ENCODE assay signal across 18 cellular contexts in genomic region chr2:63837036-63837594, GRCh38. TPM values are rescaled to one million over a fixed set of nuclear protein-coding genes. Genes with fewer than 3 reads are reported as not detected.
A peak's percentile ranks its signal among the peaks of the same experiment; 100 is the strongest.
DNase-seq lines count a peak whose midpoint lies in the region; ATAC-seq and TF ChIP-seq lines count a peak whose summit lies in the region.
"Had no signal": no experiment of that assay in that cellular context is flagged by ENCODE, and none has a peak within 500 bp of the region (broad histone marks: within the 10 kb centered on the region; RNA-seq: fewer than 3 reads in every experiment).

No MANE protein-coding gene starts in this region.

- H3K4me3 Mint-ChIP-seq in neural crest cell = peak overlapping the region; percentile 5

- peak overlapping the region; percentile 15 for H3K4me2 ChIP-seq in Loucy (ENCODE audit: low read depth, low read length, poor library complexity, severe bottlenecking)
- H3K4me2 ChIP-seq: PC-9 had no signal

- TF ChIP-seq CTCF in Loucy (conservative IDR thresholded peaks at IDR 0.05; ENCODE audit: low read length) (no peak), neural crest cell (conservative IDR thresholded peaks at IDR 0.05) (no peak)

- H3K27ac Mint-ChIP-seq in neural crest cell (ENCODE audit: unreplicated experiment) = no peak overlapping the region
- no peak overlapping the region for H3K27ac Mint-ChIP-seq in activated naive CD4-positive, alpha-beta T cell treated with anti-CD3 and anti-CD28 coated beads, Interleukin-2, amount 50 U/mL, for 72 hours
- H3K27ac Mint-ChIP-seq: CD4-positive, CD25-positive, alpha-beta regulatory T cell had no signal

- no peaks in the 10 kb centered on the region for H3K27me3 Mint-ChIP-seq in neural crest cell (ENCODE audit: low read depth)

- H3K36me3 ChIP-seq in Loucy (ENCODE audit: insufficient read depth, low read length) = no peaks in the 10 kb centered on the region
- H3K36me3 ChIP-seq: BE2C had no signal

- in situ Hi-C loops in SK-MEL-5 (cut with HindIII; ENCODE audit: low pct_unique_long_range_greater_than_20kb, low sequenced_read_pairs) = no loop called here

- H3F3A ChIP-seq in Loucy (ENCODE audit: low read depth) = no peaks in the 10 kb centered on the region

- H2AFZ ChIP-seq in Loucy (ENCODE audit: low read length) = peak overlapping the region; percentile 61
- H2AFZ ChIP-seq: PC-9 had no signal

- ATAC-seq in activated naive CD4-positive, alpha-beta T cell treated with anti-CD3 and anti-CD28 coated beads, Interleukin-2, amount 50 U/mL, for 72 hours = no peak
- ATAC-seq in activated CD4-positive, CD25-positive, alpha-beta regulatory T cell treated with anti-CD3 and anti-CD28 coated beads, Interleukin-2, amount 50 U/mL, for 24 hours = no peak

- no peaks in the 10 kb centered on the region for H3K9me3 Mint-ChIP-seq in neural crest cell
- no peaks in the 10 kb centered on the region for H3K9me3 Mint-ChIP-seq in activated naive CD4-positive, alpha-beta T cell treated with anti-CD3 and anti-CD28 coated beads, Interleukin-2, amount 50 U/mL, for 72 hours

- H3K36me3 Mint-ChIP-seq in neural crest cell (ENCODE audit: low read depth) = no peaks in the 10 kb centered on the region
- peaks cover 6 to 11% of the 10 kb centered on the region in 2 donors for H3K36me3 Mint-ChIP-seq in activated naive CD4-positive, alpha-beta T cell treated with anti-CD3 and anti-CD28 coated beads, Interleukin-2, amount 50 U/mL, for 72 hours
- H3K36me3 Mint-ChIP-seq: CD4-positive, CD25-positive, alpha-beta regulatory T cell had no signal

- peak; percentile 13 to 17 for DNase-seq in AML-193 (lab: John Stamatoyannopoulos, UW)
- peak; percentile 82 for DNase-seq in SK-MEL-5 (ENCODE audit: low read depth, low spot score)
- DNase-seq in neural crest cell (ENCODE audit: low read depth, low spot score) = no peak
- DNase-seq in iPS-NIHi11 (ENCODE audit: low spot score) = no peak
- DNase-seq in activated naive CD4-positive, alpha-beta T cell treated with anti-CD3 and anti-CD28 coated beads, Interleukin-2, amount 50 U/mL, for 72 hours (ENCODE audit: low spot score in 2 of 2) = no peak
- DNase-seq in activated T-cell treated with anti-CD3 and anti-CD28 coated beads for 4 hours = no peak
- DNase-seq: BE2C; CD4-positive, CD25-positive, alpha-beta regulatory T cell; EL; Kasumi-1; NCI-H1092 treated with DMSO at 0.1 percent for 48 hours; NCI-H1694; NCI-H2081 treated with DMSO at 0.1 percent for 48 hours; NCI-H510A treated with DMSO at 0.1 percent for 48 hours; NCI-H82 had no signal

- H3K9me2 ChIP-seq in Loucy (replicated peaks; ENCODE audit: low read depth, low read length) = no peaks in the 10 kb centered on the region

- peaks cover 34% of the 10 kb centered on the region for H3K4me1 ChIP-seq in Loucy (ENCODE audit: insufficient read depth, low read length, poor library complexity, severe bottlenecking)

- H3K79me2 ChIP-seq in Loucy (ENCODE audit: insufficient read depth, low read length) = peaks cover 8% of the 10 kb centered on the region

- H3K4me1 Mint-ChIP-seq in neural crest cell = peaks cover 23% of the 10 kb centered on the region

- no peaks in the 10 kb centered on the region for H3K27me3 ChIP-seq in Loucy (ENCODE audit: insufficient read depth, low read length, poor library complexity, severe bottlenecking)
- H3K27me3 ChIP-seq: BE2C had no signal

- peaks cover 4% of the 10 kb centered on the region for H4K20me1 ChIP-seq in Loucy (ENCODE audit: insufficient read depth, low read length, poor library complexity, severe bottlenecking)

- H3K4me3 ChIP-seq in Loucy (ENCODE audit: low read length, poor library complexity, severe bottlenecking) = no peak overlapping the region
- H3K4me3 ChIP-seq: PC-9 had no signal

- H3K9me3 ChIP-seq in Loucy (ENCODE audit: insufficient read depth, low read depth, low read length) = no peaks in the 10 kb centered on the region
- H3K9me3 ChIP-seq: BE2C had no signal

- H3K9ac ChIP-seq in Loucy (ENCODE audit: low read depth, low read length, poor library complexity, severe bottlenecking) = no peak overlapping the region

RNA-seq across cellular contexts. Expression of gene UGP2, which starts 4.6 kb away (rescaled TPM):
- total RNA-seq in SK-MEL-5 (2014; rRNA removed; shearing (Covaris generic)) = 86.1 and 91.6 TPM in 2 replicates
- polyA plus RNA-seq in SK-MEL-5 (2015; cell fraction: cytosol; rRNA removed) = 70.5 and 76.6 TPM in 2 replicates
- 36.3 and 49.4 TPM in 2 replicates for polyA plus RNA-seq in SK-MEL-5 (2015; cell fraction: nucleus; rRNA removed)
- total RNA-seq in neural crest cell = 43.1 and 56.9 TPM in 2 replicates
- 100 to 1,000 TPM in 1 of 2 donors, 10 to 100 TPM in 1; 97.2 to 100 TPM for total RNA-seq in activated naive CD4-positive, alpha-beta T cell treated with anti-CD3 and anti-CD28 coated beads, Interleukin-2, amount 50 U/mL, for 72 hours

Comparison
In these comparisons a context has a peak if more than half of its experiments do, and no peak if none do; other contexts are left out.
1. DNase-seq: peak in AML-193 (2 of 2) and SK-MEL-5 (single experiment); none in neural crest cell (single experiment), iPS-NIHi11 (single experiment), activated naive CD4-positive, alpha-beta T cell treated with anti-CD3 and anti-CD28 coated beads, Interleukin-2, amount 50 U/mL, for 72 hours (0 of 2) and activated T-cell treated with anti-CD3 and anti-CD28 coated beads for 4 hours (single experiment).